In the genomic region with DNA sequence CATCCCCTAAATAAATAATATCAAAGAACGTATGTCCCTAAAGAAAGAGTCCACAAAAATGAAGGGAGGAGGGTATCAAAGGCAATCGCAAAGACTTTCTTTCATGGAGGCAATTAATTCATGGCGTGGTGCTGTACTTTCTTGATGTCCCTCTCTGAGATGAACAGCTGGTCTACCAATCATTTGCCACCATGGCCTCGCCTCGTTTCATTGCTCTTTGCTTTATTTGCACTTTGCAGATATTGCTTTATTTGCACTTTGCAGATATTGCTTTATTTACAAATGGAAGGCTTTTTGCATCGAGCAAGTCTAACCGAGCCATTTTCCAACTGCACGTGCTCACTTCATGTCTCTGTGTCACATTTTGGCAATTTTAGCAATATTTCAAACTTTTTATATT, we compare ENCODE assay signal across 21 cellular contexts.
"Had no signal": no experiment of that assay in that cellular context is flagged by ENCODE, and none has a peak within 500 bp of the region (broad histone marks: within the 10 kb centered on the region; RNA-seq: fewer than 3 reads in every experiment).

No MANE protein-coding gene starts in this region.

- H3K4me1 ChIP-seq: foreskin keratinocyte, heart right ventricle, left lung, lower lobe of right lung had no signal

- H3K36me3 ChIP-seq: esophagus muscularis mucosa, gastroesophageal sphincter, heart right ventricle, left lung, lower lobe of right lung had no signal

- H3K27me3 ChIP-seq: esophagus muscularis mucosa, gastroesophageal sphincter, left lung had no signal

- H3K27ac ChIP-seq: coronary artery, dorsolateral prefrontal cortex, esophagus muscularis mucosa, foreskin keratinocyte, gastroesophageal sphincter, heart right ventricle, left lung, lower lobe of right lung had no signal

- ATAC-seq: foreskin keratinocyte, gastroesophageal sphincter, heart right ventricle, left lung, left ventricle myocardium superior, lower lobe of right lung had no signal

- DNase-seq: dermis blood vessel endothelial cell; dorsolateral prefrontal cortex; effector CD4-positive, alpha-beta T cell; effector memory CD4-positive, alpha-beta T cell; foreskin keratinocyte; head of caudate nucleus; heart right ventricle; hippocampal formation; islet precursor cell; kidney; kidney glomerular epithelial cell; left lung; left ventricle myocardium superior; lower lobe of right lung; mesenchymal stem cell had no signal

- H3K9me3 ChIP-seq: esophagus muscularis mucosa, left lung, lower lobe of right lung had no signal

- H3K4me3 ChIP-seq: coronary artery, dorsolateral prefrontal cortex, esophagus muscularis mucosa, gastroesophageal sphincter, heart right ventricle, left lung, lower lobe of right lung had no signal

- FAIRE-seq: colon, endothelial cell of umbilical vein, frontal cortex, kidney had no signal
